ENCODE assay signal across 20 cellular contexts in genomic region chr10:103149991-103150622, GRCh38.
"Had no signal": no experiment of that assay in that cellular context is flagged by ENCODE, and none has a peak within 500 bp of the region (broad histone marks: within the 10 kb centered on the region; RNA-seq: fewer than 3 reads in every experiment).

No MANE protein-coding gene starts in this region.

- H3K4me3 ChIP-seq: esophagus squamous epithelium, heart left ventricle, smooth muscle cell, suprapubic skin, thyroid gland had no signal

- ATAC-seq: effector memory CD8-positive, alpha-beta T cell; heart left ventricle; left lobe of liver; naive thymus-derived CD4-positive, alpha-beta T cell; stimulated activated effector memory CD8-positive, alpha-beta T cell treated with anti-CD3 and anti-CD28 coated beads, Interleukin-12 subunit alpha, Interleukin-12 subunit beta, amount 100 ng/mL, for 72 hours; stimulated activated naive CD8-positive, alpha-beta T cell treated with anti-CD3 and anti-CD28 coated beads, Interleukin-15, Interleukin-2, amounts not matched to agents 100 U/mL and 50 U/mL, for 24 hours had no signal

- H3K36me3 ChIP-seq: suprapubic skin, thyroid gland had no signal

- H3K27ac ChIP-seq: epithelial cell of prostate, esophagus squamous epithelium, heart left ventricle, suprapubic skin had no signal

- DNase-seq: effector memory CD8-positive, alpha-beta T cell; esophagus squamous epithelium; foreskin melanocyte; heart left ventricle; hippocampal formation; islet precursor cell; mammary epithelial cell; naive thymus-derived CD4-positive, alpha-beta T cell; nephron progenitor cell; stimulated activated CD4-positive, alpha-beta T cell treated with anti-CD3 and anti-CD28 coated beads, Interleukin-4, amount 100 ng/mL, for 1 hour; stimulated activated CD8-positive, alpha-beta memory T cell treated with anti-CD3 and anti-CD28 coated beads, Interleukin-4, amount 100 ng/mL, for 48 hours; stimulated activated naive CD8-positive, alpha-beta T cell treated with anti-CD3 and anti-CD28 coated beads, Interleukin-15, Interleukin-2, amounts not matched to agents 100 U/mL and 50 U/mL, for 24 hours; thyroid gland had no signal

- H3K9me3 ChIP-seq: esophagus squamous epithelium, heart left ventricle, suprapubic skin, thyroid gland had no signal

- FAIRE-seq: colon, urothelium cell line had no signal

- H3K27me3 ChIP-seq: esophagus squamous epithelium, heart left ventricle, suprapubic skin, thyroid gland had no signal
